In the genomic region with DNA sequence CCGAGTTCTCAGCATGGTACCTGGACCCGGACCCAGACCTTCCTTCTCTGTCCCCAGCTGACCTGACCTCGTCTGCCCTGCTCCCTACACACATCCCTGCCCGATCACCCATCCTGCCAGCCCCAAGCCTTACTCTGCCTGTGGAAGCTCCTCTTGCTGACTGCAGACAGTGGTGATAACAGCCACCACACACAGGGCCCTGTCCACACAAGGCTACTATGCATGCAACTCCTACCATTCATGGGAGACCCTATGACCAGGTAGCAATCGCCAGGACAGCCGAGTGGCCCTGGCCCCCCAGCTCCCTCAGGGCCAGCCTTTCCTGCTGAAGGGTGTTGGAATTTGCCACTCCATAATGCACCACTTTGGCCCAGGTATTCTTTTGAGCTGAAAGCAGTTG, we compare ENCODE assay signal across 17 cellular contexts.
DNase-seq lines count a peak whose midpoint lies in the region; ATAC-seq and TF ChIP-seq lines count a peak whose summit lies in the region.
"Had no signal": no experiment of that assay in that cellular context is flagged by ENCODE, and none has a peak within 500 bp of the region (broad histone marks: within the 10 kb centered on the region; RNA-seq: fewer than 3 reads in every experiment).

No MANE protein-coding gene starts in this region.

- peaks cover 0 to 12% (median 0%) of the 10 kb centered on the region in 12 donors for H3K9me3 ChIP-seq in heart left ventricle
- no peaks in the 10 kb centered on the region for H3K9me3 ChIP-seq in lower lobe of right lung
- H3K9me3 ChIP-seq in transverse colon = no peaks in the 10 kb centered on the region
- H3K9me3 ChIP-seq: A549, Caco-2 had no signal

- H3K4me3 ChIP-seq in heart left ventricle = no peak overlapping the region
- no peak overlapping the region for H3K4me3 ChIP-seq in lower lobe of right lung
- no peak overlapping the region for H3K4me3 ChIP-seq in transverse colon
- H3K4me3 ChIP-seq: A549; BLaER1 treated with 17β-estradiol and CSF1 and Interleukin-3, amounts not matched to agents 10 nM and 100 nM had no signal

- no peak for TF ChIP-seq POLR2A in heart left ventricle (IDR thresholded peaks at IDR 0.05)
- TF ChIP-seq POLR2A in transverse colon (IDR thresholded peaks at IDR 0.05) = no peak

- DNase-seq in cardiac septum (ENCODE audit: low spot score) (peak; percentile 70), heart left ventricle (no peak), lower lobe of right lung (no peak), transverse colon (peak; percentile 1), T-helper 1 cell (no peak), 8988T (no peak)
- DNase-seq: AML-193; Calu3; CD4-positive, alpha-beta T cell; CD8-positive, alpha-beta T cell; DMS79 treated with DMSO at 0.1 percent for 48 hours; GF-D8 had no signal

- peaks cover 0 to 4% (median 0%) of the 10 kb centered on the region in 12 donors for H3K4me1 ChIP-seq in heart left ventricle
- H3K4me1 ChIP-seq in lower lobe of right lung = peaks cover 7% of the 10 kb centered on the region
- no peaks in the 10 kb centered on the region for H3K4me1 ChIP-seq in transverse colon
- H3K4me1 ChIP-seq: A549; BLaER1 treated with 17β-estradiol and CSF1 and Interleukin-3, amounts not matched to agents 10 nM and 100 nM; Caco-2 had no signal

- intact Hi-C loops in cardiac septum (cut with DNase I) = no loop called here
- intact Hi-C loops in heart left ventricle (cut with DNase I) = no loop called here
- intact Hi-C loops in lower lobe of right lung (cut with DNase I) = no loop called here
- intact Hi-C loops in transverse colon (cut with DNase I; ENCODE audit: low total_unique reads) = no loop called here

- TF ChIP-seq EP300 in transverse colon (IDR thresholded peaks at IDR 0.05; ENCODE audit: low read depth) = no peak

- H3K27ac ChIP-seq in heart left ventricle (peak overlapping the region in 1 of 12 donors; percentile 78), lower lobe of right lung (peak overlapping the region; percentile 53), transverse colon (no peak overlapping the region)
- H3K27ac ChIP-seq: A549; BLaER1 treated with 17β-estradiol and CSF1 and Interleukin-3, amounts not matched to agents 10 nM and 100 nM; C4-2B had no signal

- in situ Hi-C loops in transverse colon (cut with MboI; ENCODE audit: low pct_ligation_motif_present in 1 of 4, low pct_unique_long_range_greater_than_20kb in 1 of 4, low sequenced_read_pairs in 3 of 4) = no loop called here

- TF ChIP-seq CTCF in heart left ventricle (IDR thresholded peaks at IDR 0.05) = no peak
- no peak for TF ChIP-seq CTCF in lower lobe of right lung (IDR thresholded peaks at IDR 0.05)
- no peak for TF ChIP-seq CTCF in transverse colon (IDR thresholded peaks at IDR 0.05)

- H3K36me3 ChIP-seq in heart left ventricle (no peaks in the 10 kb centered on the region), lower lobe of right lung (no peaks in the 10 kb centered on the region), transverse colon (no peaks in the 10 kb centered on the region)

- no peaks in the 10 kb centered on the region for H3K27me3 ChIP-seq in heart left ventricle
- no peaks in the 10 kb centered on the region for H3K27me3 ChIP-seq in lower lobe of right lung (ENCODE audit: low read depth)
- H3K27me3 ChIP-seq in transverse colon = no peaks in the 10 kb centered on the region
- H3K27me3 ChIP-seq: BLaER1 treated with 17β-estradiol and CSF1 and Interleukin-3, amounts not matched to agents 10 nM and 100 nM had no signal

- WGBS in heart left ventricle, 4 donors = 82 to 93% (median 85%) methylated on average over 5 to 6 of the region's 6 CpGs
- WGBS in transverse colon (ENCODE audit: low coverage in 1 of 2), 2 donors = 50 to 84% methylated on average over 2 to 6 of the region's 6 CpGs

- no peak for ATAC-seq in heart left ventricle
- ATAC-seq in lower lobe of right lung = no peak
- ATAC-seq in HG03565 (IDR thresholded peaks at IDR 0.05; ENCODE audit: unreplicated experiment) = no peak
- ATAC-seq: A549; CD8-positive, alpha-beta T cell had no signal

Comparison
In these comparisons a context has a peak if more than half of its experiments do, and no peak if none do; other contexts are left out.
1. DNase-seq: peak in cardiac septum (single experiment) and transverse colon (single experiment); none in heart left ventricle (0 of 5), lower lobe of right lung (single experiment), T-helper 1 cell (0 of 5) and 8988T (single experiment).